ENCODE assay signal across 8 cellular contexts in genomic region chr11:63564056-63564784, GRCh38. TPM values are rescaled to one million over a fixed set of nuclear protein-coding genes. Genes with fewer than 3 reads are reported as not detected.
A peak's percentile ranks its signal among the peaks of the same experiment; 100 is the strongest.
DNase-seq lines count a peak whose midpoint lies in the region; ATAC-seq and TF ChIP-seq lines count a peak whose summit lies in the region.

No MANE protein-coding gene starts in this region.

- H3K36me3 ChIP-seq in heart left ventricle (no peaks in the 10 kb centered on the region), tibial artery (no peaks in the 10 kb centered on the region)

- no peaks in the 10 kb centered on the region for H3K9me3 Mint-ChIP-seq in Calu3 (ENCODE audit: low read depth, unreplicated experiment)
- no peaks in the 10 kb centered on the region for H3K9me3 Mint-ChIP-seq in activated naive CD8-positive, alpha-beta T cell treated with anti-CD3 and anti-CD28 coated beads, Interleukin-2, amount 50 U/mL, for 24 hours
- H3K9me3 Mint-ChIP-seq in stimulated activated naive CD8-positive, alpha-beta T cell treated with anti-CD3 and anti-CD28 coated beads, Interleukin-15, amount 100 ng/mL, for 72 hours, result no peaks in the 10 kb centered on the region

- H3K27ac ChIP-seq in heart left ventricle, result no peak overlapping the region
- no peak overlapping the region for H3K27ac ChIP-seq in tibial artery

- peaks cover 0 to 31% (median 8%) of the 10 kb centered on the region in 12 donors for H3K4me1 ChIP-seq in heart left ventricle
- H3K4me1 ChIP-seq in tibial artery, result peaks cover 0 to 28% (median 19%) of the 10 kb centered on the region in 4 donors

- peak overlapping the region; percentile 70 for H3K27ac Mint-ChIP-seq in Calu3 (ENCODE audit: unreplicated experiment)
- H3K27ac Mint-ChIP-seq in activated naive CD8-positive, alpha-beta T cell treated with anti-CD3 and anti-CD28 coated beads, Interleukin-2, amount 50 U/mL, for 24 hours, result no peak overlapping the region
- peak overlapping the region in 1 of 2 donors; percentile 71 for H3K27ac Mint-ChIP-seq in stimulated activated naive CD8-positive, alpha-beta T cell treated with anti-CD3 and anti-CD28 coated beads, Interleukin-15, amount 100 ng/mL, for 72 hours

- CTCF ChIA-PET in Calu3 (lab: Charles Lee), result interaction anchor here (0.6 to 2.3 kb wide), 11 partner anchors 8 to 717 kb away, joined by 3 to 8 read pairs (median 4); partner anchors contain the start of genes PLAAT4 and SLC22A9

- no peak for TF ChIP-seq CTCF in Calu3 (IDR thresholded peaks at IDR 0.05; ENCODE audit: unreplicated experiment)
- TF ChIP-seq CTCF in heart left ventricle (IDR thresholded peaks at IDR 0.05), result no peak
- TF ChIP-seq CTCF in tibial artery (IDR thresholded peaks at IDR 0.05), result no peak

- ATAC-seq in GM19397 (IDR thresholded peaks at IDR 0.05; ENCODE audit: unreplicated experiment) (peak; percentile 51), HG03378 (IDR thresholded peaks at IDR 0.05; ENCODE audit: unreplicated experiment) (peak; percentile 63), heart left ventricle (no peak)
- peak; percentile 55 for ATAC-seq in activated naive CD8-positive, alpha-beta T cell treated with anti-CD3 and anti-CD28 coated beads, Interleukin-2, amount 50 U/mL, for 24 hours
- peak; percentile 85 for ATAC-seq in stimulated activated naive CD8-positive, alpha-beta T cell treated with anti-CD3 and anti-CD28 coated beads, Interleukin-15, amount 100 ng/mL, for 72 hours

- H3K4me3 Mint-ChIP-seq in Calu3 (ENCODE audit: low read depth, unreplicated experiment), result peak overlapping the region; percentile 2
- H3K4me3 Mint-ChIP-seq in activated naive CD8-positive, alpha-beta T cell treated with anti-CD3 and anti-CD28 coated beads, Interleukin-2, amount 50 U/mL, for 24 hours, result no peak overlapping the region
- H3K4me3 Mint-ChIP-seq in stimulated activated naive CD8-positive, alpha-beta T cell treated with anti-CD3 and anti-CD28 coated beads, Interleukin-15, amount 100 ng/mL, for 72 hours, result peak overlapping the region in 1 of 2 donors; percentile 17

- H3K4me3 ChIP-seq in heart left ventricle (no peak overlapping the region), tibial artery (no peak overlapping the region)

- H3K4me1 Mint-ChIP-seq in Calu3 (ENCODE audit: low read depth, unreplicated experiment), result peaks cover 52% of the 10 kb centered on the region
- peaks cover 74% of the 10 kb centered on the region for H3K4me1 Mint-ChIP-seq in activated naive CD8-positive, alpha-beta T cell treated with anti-CD3 and anti-CD28 coated beads, Interleukin-2, amount 50 U/mL, for 24 hours
- peaks cover 81% of the 10 kb centered on the region for H3K4me1 Mint-ChIP-seq in stimulated activated naive CD8-positive, alpha-beta T cell treated with anti-CD3 and anti-CD28 coated beads, Interleukin-15, amount 100 ng/mL, for 72 hours

- 79 to 88% (median 83%) methylated on average over 7 of the region's 7 CpGs for WGBS in heart left ventricle, 4 donors

- TF ChIP-seq POLR2A in heart left ventricle (IDR thresholded peaks at IDR 0.05), result no peak

- TSS peak; percentile 43 for BruUV-seq in Calu3 (replicated peaks; lab: Mats Ljungman, UMichigan)

- DNase-seq in Calu3 (peak; percentile 43), NCI-H1694 treated with DMSO at 0.1 percent for 48 hours (lab: John Stamatoyannopoulos, UW) (no peak), heart left ventricle (no peak), tibial artery (no peak)
- DNase-seq in activated naive CD8-positive, alpha-beta T cell treated with anti-CD3 and anti-CD28 coated beads, Interleukin-2, amount 50 U/mL, for 24 hours, result no peak
- peak; percentile 40 to 52 for DNase-seq in stimulated activated naive CD8-positive, alpha-beta T cell treated with anti-CD3 and anti-CD28 coated beads, Interleukin-15, amount 100 ng/mL, for 72 hours

- no peaks in the 10 kb centered on the region for H3K27me3 Mint-ChIP-seq in Calu3 (ENCODE audit: unreplicated experiment)
- no peaks in the 10 kb centered on the region for H3K27me3 Mint-ChIP-seq in activated naive CD8-positive, alpha-beta T cell treated with anti-CD3 and anti-CD28 coated beads, Interleukin-2, amount 50 U/mL, for 24 hours
- H3K27me3 Mint-ChIP-seq in stimulated activated naive CD8-positive, alpha-beta T cell treated with anti-CD3 and anti-CD28 coated beads, Interleukin-15, amount 100 ng/mL, for 72 hours, result no peaks in the 10 kb centered on the region

- no peaks in the 10 kb centered on the region for H3K9me3 ChIP-seq in heart left ventricle
- H3K9me3 ChIP-seq in tibial artery, result no peaks in the 10 kb centered on the region

- H3K27me3 ChIP-seq in heart left ventricle (no peaks in the 10 kb centered on the region), tibial artery (no peaks in the 10 kb centered on the region)

- H3K36me3 Mint-ChIP-seq in Calu3 (ENCODE audit: insufficient read depth, unreplicated experiment), result peaks cover 40% of the 10 kb centered on the region
- H3K36me3 Mint-ChIP-seq in activated naive CD8-positive, alpha-beta T cell treated with anti-CD3 and anti-CD28 coated beads, Interleukin-2, amount 50 U/mL, for 24 hours (ENCODE audit: low read depth), result no peaks in the 10 kb centered on the region

- intact Hi-C loops in Calu3 (cut with micrococcal nuclease; ENCODE audit: unreplicated experiment), result no loop called here
- intact Hi-C loops in heart left ventricle (cut with DNase I), result no loop called here
- intact Hi-C loops in tibial artery (cut with DNase I; ENCODE audit: low total_unique reads), result no loop called here

RNA-seq across cellular contexts. Expression of gene PLAAT2, which starts 1.0 kb away (rescaled TPM):
- total RNA-seq in Calu3 (2022) (7.3 and 9.5 TPM in 2 replicates), heart left ventricle (1 to 10 TPM in 1 of 9 donors, under 1 TPM in 1, not detected in 7; 0.46 to 3.8 TPM)
- polyA plus RNA-seq in heart left ventricle, result under 1 TPM; 0.11 to 0.38 TPM

RNA-seq across cellular contexts. Expression of gene PLAAT4, which starts 27.6 kb away (rescaled TPM):
- total RNA-seq in Calu3 (2022) (157 and 269 TPM in 2 replicates), heart left ventricle (100 to 1,000 TPM in 1 of 9 donors, 10 to 100 TPM in 3, 1 to 10 TPM in 5; 4.6 to 484 (median 8.0) TPM)
- 1 to 10 TPM; 6.8 to 9.5 TPM for polyA plus RNA-seq in heart left ventricle

RNA-seq across cellular contexts. Expression of gene PLAAT3, which starts 50.0 kb away (rescaled TPM):
- total RNA-seq in Calu3 (2022), result 261 and 297 TPM in 2 replicates
- total RNA-seq in heart left ventricle, result 100 to 1,000 TPM in 8 of 9 donors, 10 to 100 TPM in 1; 84.7 to 152 (median 126) TPM
- polyA plus RNA-seq in heart left ventricle, result 100 to 1,000 TPM in 1 of 2 donors, 10 to 100 TPM in 1; 74.9 to 191 TPM

RNA-seq across cellular contexts. Expression of gene LGALS12, which starts 58.3 kb away (rescaled TPM):
- not detected in 2 replicates for total RNA-seq in Calu3 (2022)
- 10 to 100 TPM in 1 of 9 donors, 1 to 10 TPM in 3, under 1 TPM in 3, not detected in 2; 0.32 to 15.1 (median 1.1) TPM for total RNA-seq in heart left ventricle
- polyA plus RNA-seq in heart left ventricle, result 1 to 10 TPM; 1.2 to 4.6 TPM

Comparison
In these comparisons a context has a peak if more than half of its experiments do, and no peak if none do; other contexts are left out.
1. DNase-seq: peak in Calu3 (single experiment) and stimulated activated naive CD8-positive, alpha-beta T cell treated with anti-CD3 and anti-CD28 coated beads, Interleukin-15, amount 100 ng/mL, for 72 hours (2 of 2); none in activated naive CD8-positive, alpha-beta T cell treated with anti-CD3 and anti-CD28 coated beads, Interleukin-2, amount 50 U/mL, for 24 hours (single experiment), NCI-H1694 treated with DMSO at 0.1 percent for 48 hours (single experiment), heart left ventricle (0 of 5) and tibial artery (0 of 2).
2. ATAC-seq: peak in GM19397 (single experiment), HG03378 (single experiment), activated naive CD8-positive, alpha-beta T cell treated with anti-CD3 and anti-CD28 coated beads, Interleukin-2, amount 50 U/mL, for 24 hours (single experiment) and stimulated activated naive CD8-positive, alpha-beta T cell treated with anti-CD3 and anti-CD28 coated beads, Interleukin-15, amount 100 ng/mL, for 72 hours (single experiment); none in heart left ventricle (0 of 4).